ENCODE assay signal across 8 cellular contexts in the genomic region with DNA sequence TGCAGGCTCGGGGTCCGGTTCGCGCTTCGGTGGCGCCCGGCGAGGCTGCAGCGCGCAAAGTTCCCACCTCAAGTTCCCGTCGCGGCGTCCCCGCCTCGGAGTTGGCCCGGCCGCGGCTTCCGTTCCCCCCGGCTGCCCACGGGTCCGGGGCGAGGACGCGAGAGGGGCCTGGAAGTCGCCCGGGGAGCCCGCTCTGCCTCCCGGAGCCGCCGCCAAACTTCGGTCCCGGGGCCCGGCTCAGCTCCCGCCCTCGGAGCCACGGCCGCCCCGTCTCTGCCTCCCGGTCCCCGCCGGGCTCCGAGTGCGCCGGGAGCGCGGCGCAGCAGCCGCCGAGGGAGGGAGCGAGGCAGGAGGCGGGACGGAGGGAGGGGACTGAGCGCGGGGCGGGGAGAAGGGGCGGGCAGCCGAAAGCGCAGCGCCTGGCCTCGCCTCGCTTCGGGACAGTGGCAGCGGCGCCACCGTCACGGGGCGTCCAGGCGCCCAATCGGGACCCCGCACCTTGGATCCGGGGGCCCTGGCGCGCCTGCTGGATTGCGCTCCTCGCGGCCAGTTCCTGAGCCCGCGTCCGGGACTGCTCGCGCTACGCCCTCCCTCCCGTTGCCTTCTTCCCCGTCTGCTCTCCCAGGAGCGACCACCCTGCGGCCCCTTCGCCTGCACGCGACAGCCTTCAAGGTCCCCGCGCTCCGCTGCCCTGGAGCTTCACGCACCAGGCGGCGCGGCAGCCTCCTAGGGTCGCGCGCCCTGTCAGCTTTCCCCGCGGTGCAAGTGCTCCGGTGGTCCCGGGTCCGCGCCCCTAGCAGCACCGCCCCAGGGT. TPM values are rescaled to one million over a fixed set of nuclear protein-coding genes. Genes with fewer than 3 reads are reported as not detected.
DNase-seq lines count a peak whose midpoint lies in the region; ATAC-seq, FAIRE-seq and TF ChIP-seq lines count a peak whose summit lies in the region.

A gene with protein sequence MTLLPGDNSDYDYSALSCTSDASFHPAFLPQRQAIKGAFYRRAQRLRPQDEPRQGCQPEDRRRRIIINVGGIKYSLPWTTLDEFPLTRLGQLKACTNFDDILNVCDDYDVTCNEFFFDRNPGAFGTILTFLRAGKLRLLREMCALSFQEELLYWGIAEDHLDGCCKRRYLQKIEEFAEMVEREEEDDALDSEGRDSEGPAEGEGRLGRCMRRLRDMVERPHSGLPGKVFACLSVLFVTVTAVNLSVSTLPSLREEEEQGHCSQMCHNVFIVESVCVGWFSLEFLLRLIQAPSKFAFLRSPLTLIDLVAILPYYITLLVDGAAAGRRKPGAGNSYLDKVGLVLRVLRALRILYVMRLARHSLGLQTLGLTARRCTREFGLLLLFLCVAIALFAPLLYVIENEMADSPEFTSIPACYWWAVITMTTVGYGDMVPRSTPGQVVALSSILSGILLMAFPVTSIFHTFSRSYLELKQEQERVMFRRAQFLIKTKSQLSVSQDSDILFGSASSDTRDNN (minus strand): TSS at position 305 of the 814 bp plus-strand sequence. CDS start 12,769 bp downstream, outside the sequence.

- H3K9ac ChIP-seq in keratinocyte (ENCODE audit: control insufficient read depth, extremely low read depth, insufficient read depth, low read length) = peak within 1 kb of the TSS; percentile 65

- no peak for ATAC-seq in GM18517 (IDR thresholded peaks at IDR 0.05; ENCODE audit: unreplicated experiment)

- no peak for TF ChIP-seq CTCF in keratinocyte (optimal IDR thresholded peaks at IDR 0.05 in 1 of 3, IDR thresholded peaks at IDR 0.05 in 1 of 3, conservative IDR thresholded peaks at IDR 0.05 in 1 of 3; ENCODE audit: extremely low read depth in 1 of 3, insufficient read depth in 2 of 3, low read length in 3 of 3)

- peaks cover 3% of the 10 kb centered on the region for H3K9me1 ChIP-seq in keratinocyte (ENCODE audit: control insufficient read depth, extremely low read depth, insufficient read depth, low read length)

- DNase-seq in DMS114 treated with DMSO at 0.1 percent for 48 hours (lab: John Stamatoyannopoulos, UW; ENCODE audit: unreplicated experiment) = peak; percentile 83
- DNase-seq in HT1080 (ENCODE audit: low read depth) = peak; percentile 49
- DNase-seq in T1000 (lab: John Stamatoyannopoulos, UW) = peak; percentile 69
- peak in 50 of 61 donors; percentile 3 to 81 (median 34) for DNase-seq in caudate nucleus (lab: John Stamatoyannopoulos, UW)
- no peak for DNase-seq in keratinocyte (ENCODE audit: low read depth, low spot score)
- peak; percentile 40 to 68 (median 58) for DNase-seq in stimulated activated CD4-positive, alpha-beta T cell treated with anti-CD3 and anti-CD28 coated beads, Interleukin-12 subunit alpha, Interleukin-12 subunit beta, amount 100 ng/mL, for 48 hours (ENCODE audit: low read depth in 2 of 3, low spot score in 1 of 3)
- DNase-seq in inferior parietal cortex (ENCODE audit: extremely low spot score) = no peak

- H3K36me3 ChIP-seq in keratinocyte (ENCODE audit: control insufficient read depth in 2 of 2, extremely low read depth in 1 of 2, insufficient read depth in 2 of 2, low read length in 2 of 2) = no peaks in the 10 kb centered on the region

- peaks cover 36% of the 10 kb centered on the region for H3K27me3 ChIP-seq in keratinocyte (ENCODE audit: control insufficient read depth, extremely low read depth, insufficient read depth, low read length)

- no peaks in the 10 kb centered on the region for H3K9me3 ChIP-seq in keratinocyte (ENCODE audit: control insufficient read depth, low read depth, low read length)

- H3K4me1 ChIP-seq in keratinocyte (ENCODE audit: control insufficient read depth, extremely low read depth, insufficient read depth, low read length) = peaks cover 17% of the 10 kb centered on the region

- dilution Hi-C loops in keratinocyte (cut with MboI; ENCODE audit: extremely low pct_ligation_motif_present, low sequenced_read_pairs) = no loop called here

- peak within 1 kb of the TSS; percentile 64 to 66 (median 64) for H3K4me3 ChIP-seq in keratinocyte (ENCODE audit: control insufficient read depth in 2 of 3, extremely low read depth in 1 of 3, insufficient read depth in 2 of 3, low read depth in 1 of 3, low read length in 3 of 3)

- peak within 1 kb of the TSS; percentile 69 for H2AFZ ChIP-seq in keratinocyte (ENCODE audit: control insufficient read depth, low read length)

- no peaks in the 10 kb centered on the region for H3K79me2 ChIP-seq in keratinocyte (ENCODE audit: control insufficient read depth, insufficient read depth, low read length)

- H3K27ac ChIP-seq in caudate nucleus (ENCODE audit: low read depth, low read length) (no peak within 1 kb of the TSS), keratinocyte (ENCODE audit: control insufficient read depth, insufficient read depth, low read length) (no peak within 1 kb of the TSS)

- H3K4me2 ChIP-seq in keratinocyte (ENCODE audit: control insufficient read depth, extremely low read depth, insufficient read depth, low read depth, low read length) = peak within 1 kb of the TSS; percentile 79

- H4K20me1 ChIP-seq in keratinocyte (ENCODE audit: control insufficient read depth, extremely low read depth, insufficient read depth, low read length) = no peaks in the 10 kb centered on the region

- peak; percentile 9 for FAIRE-seq in keratinocyte (lab: Jason Lieb, UNC)

RNA-seq across cellular contexts. Expression of the gene that starts here (rescaled TPM):
- 56.9 and 65.0 TPM in 2 replicates for total RNA-seq in HT1080 (2014; rRNA removed; shearing (Covaris generic))
- polyA plus RNA-seq in HT1080 (2015; cell fraction: cytosol; rRNA removed) = 116 and 147 TPM in 2 replicates
- 96.6 and 99.7 TPM in 2 replicates for polyA plus RNA-seq in HT1080 (2015; cell fraction: nucleus; rRNA removed)
- polyA plus RNA-seq in keratinocyte = 2.3 to 4.6 TPM (median 2.5 TPM) in 3 replicates
- 12.0 TPM for polyA plus RNA-seq in keratinocyte (2011; ENCODE audit: low read depth)
- 3.1 and 4.9 TPM in 2 replicates for polyA plus RNA-seq in keratinocyte (2011; cell fraction: cytosol; rRNA removed)
- 3.8 and 4.3 TPM in 2 replicates for polyA plus RNA-seq in keratinocyte (2011; cell fraction: nucleus; rRNA removed)
- polyA plus RNA-seq in keratinocyte (2012; ENCODE audit: low replicate concordance) = 2.7 and 24.5 TPM in 2 replicates
- polyA minus RNA-seq in keratinocyte = 1.7 to 3.1 TPM (median 3.0 TPM) in 3 replicates
- polyA minus RNA-seq in keratinocyte (2011; cell fraction: cytosol; rRNA and poly(A)+ RNA removed) = 11.9 TPM
- polyA minus RNA-seq in keratinocyte (2011; cell fraction: nucleus; rRNA and poly(A)+ RNA removed) = 1.5 and 3.2 TPM in 2 replicates

Comparison
In these comparisons a context has a peak if more than half of its experiments do, and no peak if none do; other contexts are left out.
1. DNase-seq: peak in DMS114 treated with DMSO at 0.1 percent for 48 hours (single experiment), HT1080 (single experiment), T1000 (single experiment), caudate nucleus (50 of 61) and stimulated activated CD4-positive, alpha-beta T cell treated with anti-CD3 and anti-CD28 coated beads, Interleukin-12 subunit alpha, Interleukin-12 subunit beta, amount 100 ng/mL, for 48 hours (3 of 3); none in keratinocyte (single experiment) and inferior parietal cortex (single experiment).